28 cellular contexts compared by ENCODE assay signal in genomic region chr7:11811709-11812108, GRCh38. TPM values are rescaled to one million over a fixed set of nuclear protein-coding genes. Genes with fewer than 3 reads are reported as not detected.
"Had no signal": no experiment of that assay in that cellular context is flagged by ENCODE, and none has a peak within 500 bp of the region (broad histone marks: within the 10 kb centered on the region; RNA-seq: fewer than 3 reads in every experiment).

No MANE protein-coding gene starts in this region.

- DNase-seq: naive thymus-derived CD4-positive, alpha-beta T cell; natural killer cell; nucleus accumbens; pancreas; psoas muscle; right cardiac atrium; spleen; stimulated activated CD4-positive, alpha-beta T cell treated with anti-CD3 and anti-CD28 coated beads, Interleukin-12 subunit alpha, Interleukin-12 subunit beta, amount 100 ng/mL, for 4 hours; stimulated activated CD4-positive, alpha-beta T cell treated with anti-CD3 and anti-CD28 coated beads, Interleukin-1b, Interleukin-23, amount 100 ng/mL, for 48 hours; stimulated activated CD4-positive, alpha-beta T cell treated with anti-CD3 and anti-CD28 coated beads, Interleukin-4, amount 100 ng/mL, for 1 hour; stimulated activated CD4-positive, alpha-beta T cell treated with anti-CD3 and anti-CD28 coated beads, Interleukin-4, amount 100 ng/mL, for 4 hours; stimulated activated CD8-positive, alpha-beta memory T cell treated with anti-CD3 and anti-CD28 coated beads, Interleukin-4, amount 100 ng/mL, for 48 hours; stimulated activated naive CD4-positive, alpha-beta T cell; stimulated activated naive CD8-positive, alpha-beta T cell treated with anti-CD3 and anti-CD28 coated beads, Interleukin-15, amount 100 ng/mL, for 72 hours; stimulated activated naive CD8-positive, alpha-beta T cell treated with anti-CD3 and anti-CD28 coated beads, Interleukin-15, Interleukin-2, amounts not matched to agents 100 U/mL and 50 U/mL, for 24 hours; thyroid gland; trophoblast cell; upper lobe of left lung had no signal

- H3K27me3 ChIP-seq: neural progenitor cell, neutrophil, pancreas, spleen, thyroid gland, tibial nerve, upper lobe of left lung, vagina had no signal

- FAIRE-seq: pancreas, urothelium cell line had no signal

- H3K9me3 ChIP-seq: neutrophil, pancreas, psoas muscle, spleen, thoracic aorta, thyroid gland, tibial nerve, upper lobe of left lung, vagina had no signal

- H2AFZ ChIP-seq: neural progenitor cell had no signal

- H3K4me2 ChIP-seq: neural progenitor cell, smooth muscle cell had no signal

- H3K36me3 ChIP-seq: neural progenitor cell, neutrophil, pancreas, spleen, thoracic aorta, thyroid gland, tibial nerve, upper lobe of left lung, vagina had no signal

- H3K9ac ChIP-seq: neural progenitor cell had no signal

- H3K4me3 ChIP-seq: neural progenitor cell, pancreas, psoas muscle, skin epidermis, smooth muscle cell, spleen, thoracic aorta, thyroid gland, tibial nerve, upper lobe of left lung, vagina had no signal

- H3K4me1 ChIP-seq: neural progenitor cell, pancreas, psoas muscle, spleen, thyroid gland, tibial nerve, upper lobe of left lung, vagina had no signal

- ATAC-seq: naive thymus-derived CD4-positive, alpha-beta T cell; natural killer cell; pancreas; psoas muscle; right cardiac atrium; sciatic nerve; stimulated activated memory B cell treated with anti-CD40 and anti-IgM and Interleukin-4, amounts not matched to agents 10 μg/mL and 1 μg/mL and 100 μg/mL, for 72 hours; stimulated activated naive CD8-positive, alpha-beta T cell treated with anti-CD3 and anti-CD28 coated beads, Interleukin-15, amount 100 ng/mL, for 72 hours; stimulated activated naive CD8-positive, alpha-beta T cell treated with anti-CD3 and anti-CD28 coated beads, Interleukin-15, Interleukin-2, amounts not matched to agents 100 U/mL and 50 U/mL, for 24 hours had no signal

- H3K27ac ChIP-seq: neural progenitor cell, neutrophil, pancreas, psoas muscle, skin epidermis, spleen, thoracic aorta, thyroid gland, tibial nerve, upper lobe of left lung, vagina had no signal

RNA-seq across cellular contexts. Expression of gene THSD7A, which starts 20.3 kb away (rescaled TPM):
- polyA plus RNA-seq: naive thymus-derived CD4-positive, alpha-beta T cell had no signal
